In genomic region chr6:33641144-33641543, GRCh38 we compare ENCODE assay signal across 18 cellular contexts.
"Had no signal": no experiment of that assay in that cellular context is flagged by ENCODE, and none has a peak within 500 bp of the region (broad histone marks: within the 10 kb centered on the region; RNA-seq: fewer than 3 reads in every experiment).

No MANE protein-coding gene starts in this region.

- H3K9me3 Mint-ChIP-seq: natural killer cell; stimulated activated naive CD8-positive, alpha-beta T cell treated with anti-CD3 and anti-CD28 coated beads, Interleukin-15, Interleukin-2, amounts not matched to agents 100 ng/mL and 50 ng/mL, for 24 hours; T-cell; WTC11 had no signal

- H3K27me3 Mint-ChIP-seq: stimulated activated naive CD8-positive, alpha-beta T cell treated with anti-CD3 and anti-CD28 coated beads, Interleukin-15, Interleukin-2, amounts not matched to agents 100 ng/mL and 50 ng/mL, for 24 hours; T-cell had no signal

- H3K9me3 ChIP-seq: neutrophil, ovary, prostate gland, thyroid gland had no signal

- ATAC-seq: left ventricle myocardium superior, natural killer cell, WTC11 had no signal

- H3K4me1 ChIP-seq: prostate gland, thyroid gland had no signal

- DNase-seq: activated naive CD4-positive, alpha-beta T cell treated with Interleukin-2 at 50 U/mL for 16 hours; activated T-cell treated with anti-CD3 and anti-CD28 coated beads, Interleukin-2, amount 50 U/mL, for 48 hours; cortex of kidney; erythroblast; glutamatergic neuron; left ventricle myocardium superior; midbrain; natural killer cell; ovary; stimulated activated CD4-positive, alpha-beta T cell treated with anti-CD3 and anti-CD28 coated beads, Interleukin-2, amount 100 ng/mL, for 48 hours; substantia nigra; T-cell; thyroid gland had no signal

- H3K27ac ChIP-seq: cardiac muscle cell, neutrophil, ovary, prostate gland, thyroid gland had no signal

- H3K4me3 Mint-ChIP-seq: natural killer cell; stimulated activated naive CD8-positive, alpha-beta T cell treated with anti-CD3 and anti-CD28 coated beads, Interleukin-15, Interleukin-2, amounts not matched to agents 100 ng/mL and 50 ng/mL, for 24 hours; T-cell; WTC11 had no signal

- H3K36me3 ChIP-seq: cardiac muscle cell, neutrophil, ovary, prostate gland had no signal

- H3K36me3 Mint-ChIP-seq: natural killer cell had no signal

- H3K27ac Mint-ChIP-seq: stimulated activated naive CD8-positive, alpha-beta T cell treated with anti-CD3 and anti-CD28 coated beads, Interleukin-15, Interleukin-2, amounts not matched to agents 100 ng/mL and 50 ng/mL, for 24 hours; T-cell had no signal

- H3K4me3 ChIP-seq: cardiac muscle cell, ovary, prostate gland, thyroid gland had no signal

- H3K27me3 ChIP-seq: cardiac muscle cell, ovary, thyroid gland had no signal
